1 cellular context compared by ENCODE assay signal in the genomic region with DNA sequence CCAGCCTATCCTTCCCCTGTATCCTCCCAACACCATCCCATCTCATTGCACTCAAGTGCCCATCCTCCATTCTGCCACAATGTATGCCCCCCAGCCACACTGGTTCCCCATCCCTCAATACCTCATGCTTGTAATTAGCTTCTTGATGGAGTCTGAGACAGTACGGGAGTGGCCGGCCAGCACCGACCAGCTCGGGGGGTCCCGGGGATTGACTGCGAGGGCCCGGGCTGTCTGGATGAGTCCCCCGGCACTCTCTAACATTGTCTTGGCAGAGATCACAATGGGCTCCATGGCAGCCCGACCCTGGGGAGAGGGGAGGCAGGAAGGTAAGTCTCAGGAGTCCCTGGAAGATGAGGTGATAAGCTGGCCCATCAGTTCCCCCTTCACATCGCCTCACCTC.
TF ChIP-seq lines count a peak whose summit lies in the region.

No MANE protein-coding gene starts in this region.

TF ChIP-seq in IMR-90, 13 proteins besides CTCF, POLR2A, EP300 and RAD21:
- TF ChIP-seq MAZ (IDR thresholded peaks at IDR 0.05; ENCODE audit: borderline replicate concordance, low read depth, low read length) (no peak), CHD1 (IDR thresholded peaks at IDR 0.05; ENCODE audit: low read depth, low read length) (no peak), RFX5 (IDR thresholded peaks at IDR 0.05; ENCODE audit: low read depth, low read length) (no peak)
- TF ChIP-seq, protein P1, sequence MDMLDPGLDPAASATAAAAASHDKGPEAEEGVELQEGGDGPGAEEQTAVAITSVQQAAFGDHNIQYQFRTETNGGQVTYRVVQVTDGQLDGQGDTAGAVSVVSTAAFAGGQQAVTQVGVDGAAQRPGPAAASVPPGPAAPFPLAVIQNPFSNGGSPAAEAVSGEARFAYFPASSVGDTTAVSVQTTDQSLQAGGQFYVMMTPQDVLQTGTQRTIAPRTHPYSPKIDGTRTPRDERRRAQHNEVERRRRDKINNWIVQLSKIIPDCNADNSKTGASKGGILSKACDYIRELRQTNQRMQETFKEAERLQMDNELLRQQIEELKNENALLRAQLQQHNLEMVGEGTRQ (IDR thresholded peaks at IDR 0.05; ENCODE audit: low read depth, low read length) = no peak
